Comparison of ENCODE assay signal across 2 cellular contexts in genomic region chr1:119718409-119718808, GRCh38.
TF ChIP-seq lines count a peak whose summit lies in the region.

No MANE protein-coding gene starts in this region.

TF ChIP-seq in HepG2, 621 proteins besides CTCF, POLR2A, EP300 and RAD21:
- peak; percentile 63 for TF ChIP-seq ZNF629 (CRISPR knock-in tag; conservative IDR thresholded peaks at IDR 0.05)
- no peak for TF ChIP-seq CAMTA2 (CRISPR knock-in tag; IDR thresholded peaks at IDR 0.05; ENCODE audit: borderline replicate concordance)

TF ChIP-seq in WTC11, 78 proteins besides CTCF, POLR2A, EP300 and RAD21:
- TF ChIP-seq RORB (CRISPR knock-in tag; IDR thresholded peaks at IDR 0.05) (no peak), ZBTB21 (CRISPR knock-in tag; IDR thresholded peaks at IDR 0.05; ENCODE audit: borderline replicate concordance) (no peak), ZNF396 (CRISPR knock-in tag; IDR thresholded peaks at IDR 0.05; ENCODE audit: borderline replicate concordance) (no peak), STAT6 (CRISPR knock-in tag; conservative IDR thresholded peaks at IDR 0.05; ENCODE audit: low read depth) (no peak), KAT7 (CRISPR knock-in tag; IDR thresholded peaks at IDR 0.05; ENCODE audit: borderline replicate concordance) (no peak), AFF4 (CRISPR knock-in tag; IDR thresholded peaks at IDR 0.05; ENCODE audit: borderline replicate concordance) (no peak), TP53 (CRISPR knock-in tag; IDR thresholded peaks at IDR 0.05) (no peak), NFATC4 (CRISPR knock-in tag; IDR thresholded peaks at IDR 0.05) (no peak), SP1 (CRISPR knock-in tag; conservative IDR thresholded peaks at IDR 0.05) (no peak), RELA (CRISPR knock-in tag; IDR thresholded peaks at IDR 0.05; ENCODE audit: borderline replicate concordance) (no peak), FOXJ3 (CRISPR knock-in tag; IDR thresholded peaks at IDR 0.05; ENCODE audit: borderline replicate concordance) (no peak)
- TF ChIP-seq, protein P1, sequence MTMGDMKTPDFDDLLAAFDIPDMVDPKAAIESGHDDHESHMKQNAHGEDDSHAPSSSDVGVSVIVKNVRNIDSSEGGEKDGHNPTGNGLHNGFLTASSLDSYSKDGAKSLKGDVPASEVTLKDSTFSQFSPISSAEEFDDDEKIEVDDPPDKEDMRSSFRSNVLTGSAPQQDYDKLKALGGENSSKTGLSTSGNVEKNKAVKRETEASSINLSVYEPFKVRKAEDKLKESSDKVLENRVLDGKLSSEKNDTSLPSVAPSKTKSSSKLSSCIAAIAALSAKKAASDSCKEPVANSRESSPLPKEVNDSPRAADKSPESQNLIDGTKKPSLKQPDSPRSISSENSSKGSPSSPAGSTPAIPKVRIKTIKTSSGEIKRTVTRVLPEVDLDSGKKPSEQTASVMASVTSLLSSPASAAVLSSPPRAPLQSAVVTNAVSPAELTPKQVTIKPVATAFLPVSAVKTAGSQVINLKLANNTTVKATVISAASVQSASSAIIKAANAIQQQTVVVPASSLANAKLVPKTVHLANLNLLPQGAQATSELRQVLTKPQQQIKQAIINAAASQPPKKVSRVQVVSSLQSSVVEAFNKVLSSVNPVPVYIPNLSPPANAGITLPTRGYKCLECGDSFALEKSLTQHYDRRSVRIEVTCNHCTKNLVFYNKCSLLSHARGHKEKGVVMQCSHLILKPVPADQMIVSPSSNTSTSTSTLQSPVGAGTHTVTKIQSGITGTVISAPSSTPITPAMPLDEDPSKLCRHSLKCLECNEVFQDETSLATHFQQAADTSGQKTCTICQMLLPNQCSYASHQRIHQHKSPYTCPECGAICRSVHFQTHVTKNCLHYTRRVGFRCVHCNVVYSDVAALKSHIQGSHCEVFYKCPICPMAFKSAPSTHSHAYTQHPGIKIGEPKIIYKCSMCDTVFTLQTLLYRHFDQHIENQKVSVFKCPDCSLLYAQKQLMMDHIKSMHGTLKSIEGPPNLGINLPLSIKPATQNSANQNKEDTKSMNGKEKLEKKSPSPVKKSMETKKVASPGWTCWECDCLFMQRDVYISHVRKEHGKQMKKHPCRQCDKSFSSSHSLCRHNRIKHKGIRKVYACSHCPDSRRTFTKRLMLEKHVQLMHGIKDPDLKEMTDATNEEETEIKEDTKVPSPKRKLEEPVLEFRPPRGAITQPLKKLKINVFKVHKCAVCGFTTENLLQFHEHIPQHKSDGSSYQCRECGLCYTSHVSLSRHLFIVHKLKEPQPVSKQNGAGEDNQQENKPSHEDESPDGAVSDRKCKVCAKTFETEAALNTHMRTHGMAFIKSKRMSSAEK (CRISPR knock-in tag; IDR thresholded peaks at IDR 0.05; ENCODE audit: borderline replicate concordance), result no peak
- TF ChIP-seq, protein P2, sequence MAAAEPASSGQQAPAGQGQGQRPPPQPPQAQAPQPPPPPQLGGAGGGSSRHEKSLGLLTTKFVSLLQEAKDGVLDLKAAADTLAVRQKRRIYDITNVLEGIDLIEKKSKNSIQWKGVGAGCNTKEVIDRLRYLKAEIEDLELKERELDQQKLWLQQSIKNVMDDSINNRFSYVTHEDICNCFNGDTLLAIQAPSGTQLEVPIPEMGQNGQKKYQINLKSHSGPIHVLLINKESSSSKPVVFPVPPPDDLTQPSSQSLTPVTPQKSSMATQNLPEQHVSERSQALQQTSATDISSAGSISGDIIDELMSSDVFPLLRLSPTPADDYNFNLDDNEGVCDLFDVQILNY (CRISPR knock-in tag; IDR thresholded peaks at IDR 0.05), result no peak
- TF ChIP-seq, protein P3, sequence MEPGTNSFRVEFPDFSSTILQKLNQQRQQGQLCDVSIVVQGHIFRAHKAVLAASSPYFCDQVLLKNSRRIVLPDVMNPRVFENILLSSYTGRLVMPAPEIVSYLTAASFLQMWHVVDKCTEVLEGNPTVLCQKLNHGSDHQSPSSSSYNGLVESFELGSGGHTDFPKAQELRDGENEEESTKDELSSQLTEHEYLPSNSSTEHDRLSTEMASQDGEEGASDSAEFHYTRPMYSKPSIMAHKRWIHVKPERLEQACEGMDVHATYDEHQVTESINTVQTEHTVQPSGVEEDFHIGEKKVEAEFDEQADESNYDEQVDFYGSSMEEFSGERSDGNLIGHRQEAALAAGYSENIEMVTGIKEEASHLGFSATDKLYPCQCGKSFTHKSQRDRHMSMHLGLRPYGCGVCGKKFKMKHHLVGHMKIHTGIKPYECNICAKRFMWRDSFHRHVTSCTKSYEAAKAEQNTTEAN (CRISPR knock-in tag; IDR thresholded peaks at IDR 0.05), result no peak
- TF ChIP-seq, protein P4, sequence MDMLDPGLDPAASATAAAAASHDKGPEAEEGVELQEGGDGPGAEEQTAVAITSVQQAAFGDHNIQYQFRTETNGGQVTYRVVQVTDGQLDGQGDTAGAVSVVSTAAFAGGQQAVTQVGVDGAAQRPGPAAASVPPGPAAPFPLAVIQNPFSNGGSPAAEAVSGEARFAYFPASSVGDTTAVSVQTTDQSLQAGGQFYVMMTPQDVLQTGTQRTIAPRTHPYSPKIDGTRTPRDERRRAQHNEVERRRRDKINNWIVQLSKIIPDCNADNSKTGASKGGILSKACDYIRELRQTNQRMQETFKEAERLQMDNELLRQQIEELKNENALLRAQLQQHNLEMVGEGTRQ (CRISPR knock-in tag; IDR thresholded peaks at IDR 0.05), result no peak
